In the genomic region with DNA sequence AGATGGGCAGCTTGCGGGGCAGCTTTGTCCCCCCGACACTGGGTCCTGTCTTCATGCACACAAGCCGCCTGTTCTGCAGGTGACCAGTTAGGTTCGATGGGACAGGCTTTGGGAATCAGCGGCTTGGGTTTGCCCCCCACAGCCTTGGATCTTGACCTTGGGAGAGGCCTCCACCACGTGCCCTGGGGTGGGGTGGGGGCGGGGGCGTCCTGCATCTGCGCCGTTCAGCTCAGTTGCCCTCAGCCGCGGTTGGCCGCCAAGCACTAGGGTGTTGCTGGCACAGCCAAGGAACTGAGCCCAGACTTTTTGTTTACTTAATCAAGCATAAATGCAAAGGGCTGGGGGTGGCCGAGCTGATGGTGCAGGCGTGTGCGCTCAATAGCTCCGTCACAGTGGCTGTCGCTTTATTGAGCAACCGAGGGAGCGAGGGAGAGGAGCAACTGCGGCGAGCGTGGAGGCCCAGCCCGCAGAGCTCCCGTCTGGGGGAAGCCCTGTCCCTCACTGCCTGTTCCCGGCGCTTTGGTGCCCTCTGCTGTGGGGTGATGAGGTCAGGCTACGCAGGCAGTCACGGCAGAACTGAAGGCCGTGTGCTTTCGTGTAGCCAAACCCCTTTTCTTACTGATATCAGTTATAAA, we compare ENCODE assay signal across 8 cellular contexts. TPM values are rescaled to one million over a fixed set of nuclear protein-coding genes. Genes with fewer than 3 reads are reported as not detected.
DNase-seq lines count a peak whose midpoint lies in the region; ATAC-seq and TF ChIP-seq lines count a peak whose summit lies in the region.

No MANE protein-coding gene starts in this region.

- intact Hi-C loops in ovary (cut with DNase I): loop anchor here (5.0 to 10.0 kb wide), 6 partner anchors 49 to 244 kb away; a partner anchor contains a TSS

- H3K27ac ChIP-seq in SJCRH30: no peak overlapping the region
- no peak overlapping the region for H3K27ac ChIP-seq in foreskin keratinocyte
- H3K27ac ChIP-seq in ovary: no peak overlapping the region
- H3K27ac ChIP-seq in thymus (ENCODE audit: low read depth): no peak overlapping the region

- H3F3A ChIP-seq in Loucy (ENCODE audit: low read depth): no peaks in the 10 kb centered on the region

- peak; percentile 81 for ATAC-seq in foreskin keratinocyte
- ATAC-seq in GM21723 (IDR thresholded peaks at IDR 0.05; ENCODE audit: unreplicated experiment): no peak

- no peak overlapping the region for H3K9ac ChIP-seq in Loucy (ENCODE audit: low read depth, low read length, poor library complexity, severe bottlenecking)

- peak overlapping the region; percentile 64 for H3K4me3 ChIP-seq in Loucy (ENCODE audit: low read length, poor library complexity, severe bottlenecking)
- no peak overlapping the region for H3K4me3 ChIP-seq in SJCRH30
- peak overlapping the region; percentile 11 for H3K4me3 ChIP-seq in ovary
- H3K4me3 ChIP-seq in thymus (ENCODE audit: low read length): peak overlapping the region; percentile 25

- TF ChIP-seq CTCF in Loucy (conservative IDR thresholded peaks at IDR 0.05; ENCODE audit: low read length) (peak; percentile 48), foreskin keratinocyte (conservative IDR thresholded peaks at IDR 0.05) (peak; percentile 87), ovary (IDR thresholded peaks at IDR 0.05) (peak; percentile 34 to 58 (median 42))

- H3K9me3 ChIP-seq in Loucy (ENCODE audit: insufficient read depth, low read depth, low read length) (no peaks in the 10 kb centered on the region), SJCRH30 (replicated peaks) (peaks cover 1% of the 10 kb centered on the region; the same call in 1 of the 2 replicates), ovary (peaks cover 0 to 3% of the 10 kb centered on the region in 2 donors), thymus (ENCODE audit: control insufficient read depth) (no peaks in the 10 kb centered on the region)

- H3K27me3 ChIP-seq in Loucy (ENCODE audit: insufficient read depth, low read length, poor library complexity, severe bottlenecking): no peaks in the 10 kb centered on the region
- no peaks in the 10 kb centered on the region for H3K27me3 ChIP-seq in SJCRH30
- H3K27me3 ChIP-seq in foreskin keratinocyte: peaks cover 47% of the 10 kb centered on the region
- H3K27me3 ChIP-seq in ovary: no peaks in the 10 kb centered on the region
- H3K27me3 ChIP-seq in thymus (ENCODE audit: control insufficient read depth, insufficient read depth): peaks cover 8% of the 10 kb centered on the region

- TF ChIP-seq EP300 in ovary (IDR thresholded peaks at IDR 0.05): no peak

- H3K36me3 ChIP-seq in Loucy (ENCODE audit: insufficient read depth, low read length) (no peaks in the 10 kb centered on the region), SJCRH30 (no peaks in the 10 kb centered on the region), ovary (no peaks in the 10 kb centered on the region), thymus (ENCODE audit: control insufficient read depth, insufficient read depth) (no peaks in the 10 kb centered on the region)

- peak overlapping the region; percentile 70 for H3K4me2 ChIP-seq in Loucy (ENCODE audit: low read depth, low read length, poor library complexity, severe bottlenecking)

- no peaks in the 10 kb centered on the region for H4K20me1 ChIP-seq in Loucy (ENCODE audit: insufficient read depth, low read length, poor library complexity, severe bottlenecking)

- peak overlapping the region; percentile 86 for H2AFZ ChIP-seq in Loucy (ENCODE audit: low read length)

- no peaks in the 10 kb centered on the region for H3K9me2 ChIP-seq in Loucy (replicated peaks; ENCODE audit: low read depth, low read length)

- no peaks in the 10 kb centered on the region for H3K79me2 ChIP-seq in Loucy (ENCODE audit: insufficient read depth, low read length)

- DNase-seq in EH (ENCODE audit: low read depth) (peak; percentile 86), SJCRH30 (peak; percentile 72 to 76), foreskin keratinocyte (peak in 1 of 2 donors; percentile 61), ovary (peak; percentile 74 to 87 (median 79))
- DNase-seq in activated effector memory CD4-positive, alpha-beta T cell treated with anti-CD3 and anti-CD28 coated beads, Interleukin-2, amount 50 U/mL, for 16 hours: peak; percentile 91

- WGBS in ovary, 3 donors: 6 to 10% (median 9%) methylated on average over 24 to 31 of the region's 31 CpGs
- 12% methylated on average over 31 of the region's 31 CpGs for WGBS in thymus

- no peak for TF ChIP-seq POLR2A in ovary (IDR thresholded peaks at IDR 0.05)

- H3K4me1 ChIP-seq in Loucy (ENCODE audit: insufficient read depth, low read length, poor library complexity, severe bottlenecking) (no peaks in the 10 kb centered on the region), SJCRH30 (peaks cover 3% of the 10 kb centered on the region; the same call in 1 of the 2 replicates), foreskin keratinocyte (no peaks in the 10 kb centered on the region), ovary (ENCODE audit: insufficient read depth) (no peaks in the 10 kb centered on the region), thymus (ENCODE audit: control insufficient read depth, insufficient read depth, low read length) (no peaks in the 10 kb centered on the region)

RNA-seq across cellular contexts. Expression of a gene that starts 33.9 kb away (rescaled TPM):
- not detected in 2 replicates for total RNA-seq in SJCRH30 (2014; rRNA removed; shearing (Covaris generic))
- total RNA-seq in foreskin keratinocyte (not detected in 2 replicates), ovary (under 1 TPM in 4 of 7 donors, not detected in 3; 0.11 to 0.62 (median 0.47) TPM)
- polyA plus RNA-seq in foreskin keratinocyte (not detected in 2 replicates), ovary (under 1 TPM; 0.22 to 0.23 TPM), thymus (0.09 TPM)
